Comparison of ENCODE assay signal across 19 cellular contexts in the genomic region with DNA sequence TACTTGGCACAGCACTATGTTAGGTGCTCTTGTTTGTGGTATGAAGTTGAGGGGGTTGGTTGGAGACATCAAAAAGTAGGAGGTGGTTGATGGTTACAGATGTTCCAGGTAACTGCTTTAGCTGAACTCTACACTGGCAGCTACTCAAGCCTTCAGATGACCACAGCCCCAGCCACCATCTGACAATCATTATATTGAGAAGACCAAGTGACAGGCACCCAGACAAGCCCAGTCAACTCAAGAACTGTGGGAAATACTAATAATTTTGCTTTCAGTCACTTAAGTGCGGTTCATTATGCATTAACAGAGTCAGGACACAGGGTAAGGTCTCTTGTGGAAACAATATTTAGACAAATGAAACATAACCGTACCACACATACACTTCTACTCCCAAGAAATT. TPM values are rescaled to one million over a fixed set of nuclear protein-coding genes. Genes with fewer than 3 reads are reported as not detected.
A peak's percentile ranks its signal among the peaks of the same experiment; 100 is the strongest.
DNase-seq lines count a peak whose midpoint lies in the region; ATAC-seq, FAIRE-seq and TF ChIP-seq lines count a peak whose summit lies in the region.
"Had no signal": no experiment of that assay in that cellular context is flagged by ENCODE, and none has a peak within 500 bp of the region (broad histone marks: within the 10 kb centered on the region; RNA-seq: fewer than 3 reads in every experiment).

No MANE protein-coding gene starts in this region.

- ATAC-seq in GM18511 (IDR thresholded peaks at IDR 0.05; ENCODE audit: unreplicated experiment) (peak; percentile 85), GM19467 (IDR thresholded peaks at IDR 0.05; ENCODE audit: unreplicated experiment) (peak; percentile 85), HG02759 (IDR thresholded peaks at IDR 0.05; ENCODE audit: unreplicated experiment) (peak; percentile 88), HG03196 (IDR thresholded peaks at IDR 0.05; ENCODE audit: unreplicated experiment) (peak; percentile 72)
- ATAC-seq: CD8-positive, alpha-beta T cell had no signal

- intact Hi-C loops in colonic mucosa (cut with DNase I) = no loop called here

- no peak overlapping the region for H3K4me3 ChIP-seq in colonic mucosa
- H3K4me3 ChIP-seq: ovary, skin epidermis had no signal

- no peaks in the 10 kb centered on the region for H3K9me3 ChIP-seq in colonic mucosa
- H3K9me3 ChIP-seq: ovary had no signal

- no peak overlapping the region for H3K9ac ChIP-seq in colonic mucosa (ENCODE audit: low read depth in 2 of 2, low read length in 2 of 2)

- no peak for FAIRE-seq in GM12891 (lab: Jason Lieb, UNC)
- no peak for FAIRE-seq in GM12892 (lab: Jason Lieb, UNC)

- H3K27ac ChIP-seq in colonic mucosa = no peak overlapping the region
- H3K27ac ChIP-seq: ovary, skin epidermis had no signal

- no peaks in the 10 kb centered on the region for H3K4me1 ChIP-seq in colonic mucosa

- TF ChIP-seq POLR2A in GM12891 (IDR thresholded peaks at IDR 0.05; ENCODE audit: low read depth, low read length) (no peak), GM12892 (IDR thresholded peaks at IDR 0.05; ENCODE audit: low read depth, low read length) (no peak)

- no peaks in the 10 kb centered on the region for H3K27me3 ChIP-seq in colonic mucosa
- H3K27me3 ChIP-seq: ovary had no signal

- no peak for TF ChIP-seq CTCF in colonic mucosa (IDR thresholded peaks at IDR 0.05)

- DNase-seq in colonic mucosa (no peak), GM12891 (ENCODE audit: insufficient read length, low spot score) (no peak), NOMO-1 treated with DMSO at 0.1 percent for 48 hours (lab: John Stamatoyannopoulos, UW; ENCODE audit: unreplicated experiment) (no peak), GM12892 (ENCODE audit: insufficient read length) (no peak)
- DNase-seq: activated CD4-positive, alpha-beta T cell treated with anti-CD3 and anti-CD28 coated beads for 1 hour; activated CD8-positive, alpha-beta memory T cell treated with anti-CD3 and anti-CD28 coated beads, Interleukin-2, amount 50 U/mL, for 48 hours; activated naive CD8-positive, alpha-beta T cell treated with anti-CD3 and anti-CD28 coated beads for 36 hours; CD8-positive, alpha-beta T cell; effector memory CD4-positive, alpha-beta T cell; HCEC 1CT; NCI-H2029; ovary had no signal

- H3K36me3 ChIP-seq in colonic mucosa = no peaks in the 10 kb centered on the region
- H3K36me3 ChIP-seq: ovary had no signal

TF ChIP-seq in GM12891, 5 proteins besides CTCF, POLR2A, EP300 and RAD21:
- no peak for TF ChIP-seq TAF1 (IDR thresholded peaks at IDR 0.05; ENCODE audit: low read depth, low read length)
- no peak for TF ChIP-seq POU2F2 (IDR thresholded peaks at IDR 0.05; ENCODE audit: low read depth, low read length)

RNA-seq across cellular contexts. Expression of a gene that starts 38.9 kb away (rescaled TPM):
- 1 to 10 TPM; 3.4 to 7.6 TPM for total RNA-seq in colonic mucosa
- 0.01 TPM for polyA plus RNA-seq in GM12891 (2012; ENCODE audit: low read depth, missing spikeins)
- polyA plus RNA-seq in GM12892 (2012; ENCODE audit: missing spikeins) = not detected
- total RNA-seq: A673; CD8-positive, alpha-beta T cell; T-helper 1 cell treated with Interleukin-12 subunit alpha and Interleukin-12 subunit beta and Interleukin-4 antibody, amounts not matched to agents 30 ng/mL and 1 ng/mL, for 36 hours had no signal
